In genomic region chr12:14272954-14273910, GRCh38 we compare ENCODE assay signal across 8 cellular contexts.
DNase-seq lines count a peak whose midpoint lies in the region; ATAC-seq and TF ChIP-seq lines count a peak whose summit lies in the region.

No MANE protein-coding gene starts in this region.

- H3K36me3 ChIP-seq in SJCRH30 = no peaks in the 10 kb centered on the region

- intact Hi-C loops in left colon (cut with DNase I, micrococcal nuclease) = no loop called here

- ATAC-seq in HG03354 (IDR thresholded peaks at IDR 0.05; ENCODE audit: poor library complexity, severe bottlenecking, unreplicated experiment) (peak; percentile 38), left colon (peak; percentile 67), HG02884 (IDR thresholded peaks at IDR 0.05; ENCODE audit: unreplicated experiment) (no peak)

- H3K9me3 ChIP-seq in SJCRH30 (replicated peaks) = 0 out of 2 replicates have a peak, but pooled peaks cover 7% of the 10 kb centered on the region

- TF ChIP-seq CTCF in GM20000 (IDR thresholded peaks at IDR 0.05; ENCODE audit: extremely low read depth, missing control alignments) = no peak

- DNase-seq in Ammon's horn (ENCODE audit: low spot score) = peak; percentile 40
- DNase-seq in SJCRH30 = peak; percentile 23 to 62
- DNase-seq in left colon = no peak
- DNase-seq in DMS114 treated with DMSO at 0.1 percent for 48 hours (lab: John Stamatoyannopoulos, UW; ENCODE audit: unreplicated experiment) = no peak
- no peak for DNase-seq in GM20000 (ENCODE audit: low spot score)
- DNase-seq in ecto neural progenitor cell (ENCODE audit: low spot score) = no peak

- H3K27me3 ChIP-seq in SJCRH30 = no peaks in the 10 kb centered on the region

- no peak overlapping the region; the same call in 1 of the 2 replicates for H3K27ac ChIP-seq in SJCRH30

- peak overlapping the region; percentile 28; the same call in 1 of the 2 replicates for H3K4me3 ChIP-seq in SJCRH30

- H3K4me1 ChIP-seq in SJCRH30 = peaks cover 15% of the 10 kb centered on the region

Comparison
In these comparisons a context has a peak if more than half of its experiments do, and no peak if none do; other contexts are left out.
1. DNase-seq: peak in Ammon's horn (single experiment) and SJCRH30 (2 of 2); none in left colon (0 of 2), DMS114 treated with DMSO at 0.1 percent for 48 hours (single experiment), GM20000 (single experiment) and ecto neural progenitor cell (single experiment).